ENCODE assay signal across 13 cellular contexts in the genomic region with DNA sequence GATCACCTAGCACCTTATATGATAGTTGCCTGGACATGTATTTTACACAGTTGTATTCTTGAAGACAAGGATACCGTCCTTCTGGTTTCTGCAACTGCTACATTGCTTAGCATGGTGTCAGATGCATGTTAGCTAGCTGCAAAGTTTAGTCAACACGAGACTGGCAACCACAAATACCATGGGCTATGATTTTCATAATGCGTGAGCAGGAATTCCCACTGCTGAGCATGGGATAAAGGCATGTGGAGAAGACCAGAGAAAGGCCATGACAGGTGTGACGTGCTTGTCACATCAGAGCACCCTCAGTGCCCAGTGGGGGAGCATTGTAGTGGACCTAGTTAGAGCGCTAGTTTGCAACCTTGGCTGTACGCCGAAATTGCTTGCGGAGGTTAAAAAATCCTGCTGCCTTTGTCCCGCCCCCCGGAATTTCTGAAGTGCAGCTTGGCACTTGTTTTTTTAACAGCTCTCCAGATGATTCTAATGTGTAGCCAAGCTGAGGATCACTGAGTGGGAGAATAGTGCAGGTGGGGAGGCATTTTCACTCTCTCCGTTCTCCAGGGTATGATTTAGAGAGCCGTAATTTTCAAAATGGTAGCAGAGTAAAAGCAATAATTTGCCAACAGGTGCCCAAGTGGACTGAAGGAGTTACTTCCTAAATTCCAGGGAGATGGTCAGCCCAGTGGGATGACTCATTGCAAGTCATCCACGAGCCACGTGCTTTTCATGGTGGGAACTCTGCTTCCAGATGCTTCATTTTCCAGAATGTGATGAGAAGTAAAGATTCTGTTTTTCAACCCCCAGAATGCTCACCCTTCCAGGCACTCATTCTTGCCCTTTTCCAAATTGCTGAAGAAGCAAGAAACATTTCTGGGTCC.
DNase-seq lines count a peak whose midpoint lies in the region; ATAC-seq, FAIRE-seq and TF ChIP-seq lines count a peak whose summit lies in the region.
"Had no signal": no experiment of that assay in that cellular context is flagged by ENCODE, and none has a peak within 500 bp of the region (broad histone marks: within the 10 kb centered on the region; RNA-seq: fewer than 3 reads in every experiment).

No MANE protein-coding gene starts in this region.

- TF ChIP-seq CTCF in IMR-90 (conservative IDR thresholded peaks at IDR 0.05; ENCODE audit: low read depth, low read length): no peak
- no peak for TF ChIP-seq CTCF in astrocyte (IDR thresholded peaks at IDR 0.05; ENCODE audit: insufficient read depth, low read depth, low read length)
- no peak for TF ChIP-seq CTCF in CD14-positive monocyte (IDR thresholded peaks at IDR 0.05)

- ATAC-seq in IMR-90 (ENCODE audit: low read depth) (peak; percentile 46; the same call in 1 of the 2 replicates), HG03175 (IDR thresholded peaks at IDR 0.05; ENCODE audit: unreplicated experiment) (no peak), HG02610 (IDR thresholded peaks at IDR 0.05; ENCODE audit: unreplicated experiment) (no peak)
- ATAC-seq: activated naive CD8-positive, alpha-beta T cell treated with anti-CD3 and anti-CD28 coated beads, Interleukin-2, amount 50 U/mL, for 24 hours had no signal

- peaks cover 3% of the 10 kb centered on the region; the same call in 1 of the 2 replicates for H3K9me1 ChIP-seq in IMR-90 (ENCODE audit: insufficient read depth, low read length)

- no peak overlapping the region for H3K4me3 Mint-ChIP-seq in astrocyte (ENCODE audit: unreplicated experiment)
- H3K4me3 Mint-ChIP-seq in CD14-positive monocyte: no peak overlapping the region
- H3K4me3 Mint-ChIP-seq: activated naive CD8-positive, alpha-beta T cell treated with anti-CD3 and anti-CD28 coated beads, Interleukin-2, amount 50 U/mL, for 24 hours; neural crest cell; T-helper 1 cell treated with Interleukin-12 subunit alpha and Interleukin-12 subunit beta and Interleukin-4 antibody, amounts not matched to agents 30 μg/mL and 1 μg/mL, for 36 hours had no signal

- no peaks in the 10 kb centered on the region for H3K9me3 ChIP-seq in IMR-90 (ENCODE audit: control insufficient read depth, insufficient read depth, low read length)
- no peaks in the 10 kb centered on the region for H3K9me3 ChIP-seq in astrocyte (ENCODE audit: insufficient read depth, low read depth, low read length)

- TF ChIP-seq RAD21 in IMR-90 (IDR thresholded peaks at IDR 0.05; ENCODE audit: low read length): no peak

- intact Hi-C loops in IMR-90 (cut with micrococcal nuclease): no loop called here
- intact Hi-C loops in posterior vena cava (cut with DNase I): loop anchor here in 1 of 2 donors (1.0 kb wide), 1 partner anchor 24 kb away; no protein-coding TSS in a partner anchor
- intact Hi-C loops in CD14-positive monocyte (cut with micrococcal nuclease): no loop called here

- H3K9me3 Mint-ChIP-seq in astrocyte (ENCODE audit: unreplicated experiment): no peaks in the 10 kb centered on the region
- H3K9me3 Mint-ChIP-seq in CD14-positive monocyte: peaks cover 0 to 3% (median 0%) of the 10 kb centered on the region in 7 donors
- H3K9me3 Mint-ChIP-seq: activated naive CD8-positive, alpha-beta T cell treated with anti-CD3 and anti-CD28 coated beads, Interleukin-2, amount 50 U/mL, for 24 hours; neural crest cell; T-helper 1 cell treated with Interleukin-12 subunit alpha and Interleukin-12 subunit beta and Interleukin-4 antibody, amounts not matched to agents 30 μg/mL and 1 μg/mL, for 36 hours had no signal

- dilution Hi-C loops in IMR-90 (cut with HindIII; ENCODE audit: low sequenced_read_pairs, unreplicated experiment): no loop called here

- H3K79me1 ChIP-seq in IMR-90 (ENCODE audit: low read depth in 1 of 2, low read length in 2 of 2): peaks cover 0 to 3% of the 10 kb centered on the region in 2 experiments; a peak in 1 of 4 replicates

- H3K4me1 Mint-ChIP-seq in astrocyte (ENCODE audit: low read depth, unreplicated experiment) (peaks cover 11% of the 10 kb centered on the region), CD14-positive monocyte (no peaks in the 10 kb centered on the region)
- H3K4me1 Mint-ChIP-seq: activated naive CD8-positive, alpha-beta T cell treated with anti-CD3 and anti-CD28 coated beads, Interleukin-2, amount 50 U/mL, for 24 hours had no signal

- no peak overlapping the region for H3K14ac ChIP-seq in IMR-90 (replicated peaks; ENCODE audit: low read depth, low read length)

- WGBS in IMR-90 (ENCODE audit: extremely low coverage in 2 of 2, insufficient read length in 1 of 2), 2 experiments: 85% methylated on average over 7 of the region's 14 CpGs; no CpG with 5 or more reads in 1 of the 2 experiments

- H2AK5ac ChIP-seq in IMR-90 (ENCODE audit: low read depth, low read length): no peak overlapping the region

- H4K91ac ChIP-seq in IMR-90 (ENCODE audit: insufficient read depth, low read depth, low read length): no peak overlapping the region

- H2BK20ac ChIP-seq in IMR-90 (ENCODE audit: low read depth, low read length): no peak overlapping the region

- no peak overlapping the region for H3K18ac ChIP-seq in IMR-90 (ENCODE audit: low read depth, low read length)

- H2AK9ac ChIP-seq in IMR-90 (replicated peaks; ENCODE audit: low read depth, low read length, poor library complexity): no peak overlapping the region

- TF ChIP-seq POLR2A in IMR-90 (IDR thresholded peaks at IDR 0.05; ENCODE audit: low read depth, low read length): no peak

- peak overlapping the region; percentile 5 for H3K27ac Mint-ChIP-seq in astrocyte (ENCODE audit: unreplicated experiment)
- H3K27ac Mint-ChIP-seq in CD14-positive monocyte: no peak overlapping the region
- H3K27ac Mint-ChIP-seq: activated naive CD8-positive, alpha-beta T cell treated with anti-CD3 and anti-CD28 coated beads, Interleukin-2, amount 50 U/mL, for 24 hours; T-helper 1 cell treated with Interleukin-12 subunit alpha and Interleukin-12 subunit beta and Interleukin-4 antibody, amounts not matched to agents 30 μg/mL and 1 μg/mL, for 36 hours had no signal

- CTCF ChIA-PET in IMR-90 (lab: Yijun Ruan, JAX): no interaction called here

- no peak overlapping the region for H3K23ac ChIP-seq in IMR-90 (ENCODE audit: low read depth, low read length)

- H3K27ac ChIP-seq in IMR-90 (ENCODE audit: insufficient read depth, low read length) (no peak overlapping the region), astrocyte (ENCODE audit: low read depth, low read length) (no peak overlapping the region)

- DNase-seq in CD1c-positive myeloid dendritic cell (ENCODE audit: extremely low spot score) (peak; percentile 48), IMR-90 (peak; percentile 81), astrocyte (ENCODE audit: low read depth) (peak; percentile 75), kidney glomerular epithelial cell (lab: John Stamatoyannopoulos, UW) (peak; percentile 23), posterior vena cava (ENCODE audit: low spot score) (no peak), CD14-positive monocyte (ENCODE audit: low spot score) (no peak)
- DNase-seq: activated CD8-positive, alpha-beta memory T cell treated with anti-CD3 and anti-CD28 coated beads for 24 hours; activated naive CD8-positive, alpha-beta T cell treated with anti-CD3 and anti-CD28 coated beads, Interleukin-2, amount 50 U/mL, for 24 hours; stimulated activated naive CD4-positive, alpha-beta T cell had no signal

- H3K4me3 ChIP-seq in IMR-90 (ENCODE audit: insufficient read depth, low read depth, low read length) (no peak overlapping the region), astrocyte (ENCODE audit: insufficient read depth, low read depth, low read length) (no peak overlapping the region)

- H2AFZ ChIP-seq in IMR-90 (replicated peaks; ENCODE audit: low read length, poor library complexity): no peak overlapping the region
- no peak overlapping the region for H2AFZ ChIP-seq in astrocyte (ENCODE audit: low read depth, low read length)

- no TSS peak for BruUV-seq in IMR-90 (replicated peaks; lab: Mats Ljungman, UMichigan)

- FAIRE-seq in astrocyte (lab: Jason Lieb, UNC): peak; percentile 54

- peaks cover 11% of the 10 kb centered on the region for H3K27me3 Mint-ChIP-seq in astrocyte (ENCODE audit: low read depth, unreplicated experiment)
- H3K27me3 Mint-ChIP-seq in CD14-positive monocyte (ENCODE audit: low read depth in 3 of 3): peaks cover 0 to 7% (median 6%) of the 10 kb centered on the region in 3 donors

- POLR2A ChIA-PET in IMR-90 (lab: Charles Lee; ENCODE audit: unreplicated experiment): no interaction called here

- no peaks in the 10 kb centered on the region; the same call in 1 of the 2 replicates for H3K27me3 ChIP-seq in IMR-90 (ENCODE audit: control insufficient read depth, insufficient read depth, low read length)
- no peaks in the 10 kb centered on the region for H3K27me3 ChIP-seq in astrocyte (ENCODE audit: insufficient read depth, low read length)

- H3K36me3 ChIP-seq in IMR-90 (ENCODE audit: control insufficient read depth, insufficient read depth, low read length) (no peaks in the 10 kb centered on the region), astrocyte (ENCODE audit: insufficient read depth, low read length) (peaks cover 6% of the 10 kb centered on the region)

- no peak overlapping the region for H4K8ac ChIP-seq in IMR-90 (ENCODE audit: low read depth in 2 of 2, low read length in 2 of 2)

- H4K20me1 ChIP-seq in IMR-90 (ENCODE audit: insufficient read depth, low read length) (no peaks in the 10 kb centered on the region), astrocyte (ENCODE audit: insufficient read depth, low read length) (peaks cover 68% of the 10 kb centered on the region)

- no peak overlapping the region for H2BK5ac ChIP-seq in IMR-90 (ENCODE audit: low read depth, low read length, poor library complexity, severe bottlenecking)

- peaks cover 46% of the 10 kb centered on the region for H3K79me2 ChIP-seq in astrocyte (ENCODE audit: insufficient read depth, low read length)

- no peak overlapping the region for H4K5ac ChIP-seq in IMR-90 (ENCODE audit: low read depth, low read length)

- H3K4ac ChIP-seq in IMR-90 (ENCODE audit: low read depth, low read length): no peak overlapping the region

- no peak overlapping the region for H3K4me2 ChIP-seq in IMR-90 (ENCODE audit: low read depth, low read length)
- peak overlapping the region; percentile 5 for H3K4me2 ChIP-seq in astrocyte (ENCODE audit: low read length)

- H3K4me1 ChIP-seq in IMR-90 (ENCODE audit: control insufficient read depth, insufficient read depth, low read length): no peaks in the 10 kb centered on the region
- H3K4me1 ChIP-seq in astrocyte (ENCODE audit: insufficient read depth, low read length): peaks cover 13% of the 10 kb centered on the region

- H3K36me3 Mint-ChIP-seq in astrocyte (ENCODE audit: low read depth, unreplicated experiment) (peaks cover 10% of the 10 kb centered on the region), CD14-positive monocyte (no peaks in the 10 kb centered on the region)

- peak overlapping the region; percentile 41; the same call in 1 of the 2 replicates for H2BK120ac ChIP-seq in IMR-90 (ENCODE audit: low read depth, low read length)

- in situ Hi-C loops in IMR-90 (cut with MboI; ENCODE audit: low sequenced_read_pairs): no loop called here

- H2BK15ac ChIP-seq in IMR-90 (ENCODE audit: low read depth, low read length): no peak overlapping the region

- H3K9ac ChIP-seq in IMR-90 (ENCODE audit: low read depth, low read length): no peak overlapping the region
- H3K9ac ChIP-seq in astrocyte (ENCODE audit: low read length): no peak overlapping the region

- H3K56ac ChIP-seq in IMR-90 (ENCODE audit: extremely low read depth, insufficient read depth, low read length): no peak overlapping the region

TF ChIP-seq in IMR-90, 13 proteins besides CTCF, POLR2A, EP300 and RAD21 (continues in another document):
- TF ChIP-seq CEBPB (IDR thresholded peaks at IDR 0.05; ENCODE audit: low read depth, low read length): no peak

Comparison
In these comparisons a context has a peak if more than half of its experiments do, and no peak if none do; other contexts are left out.
1. DNase-seq: peak in CD1c-positive myeloid dendritic cell (single experiment), IMR-90 (single experiment), astrocyte (single experiment) and kidney glomerular epithelial cell (single experiment); none in posterior vena cava (single experiment) and CD14-positive monocyte (single experiment).